In genomic region chr10:89281606-89282395, GRCh38 we compare ENCODE assay signal across 1 cellular context.
TF ChIP-seq lines count a peak whose summit lies in the region.

No MANE protein-coding gene starts in this region.

TF ChIP-seq in A549, 52 proteins besides CTCF, POLR2A, EP300 and RAD21 (continued from another document):
- TF ChIP-seq HMGXB4 (CRISPR knock-in tag; IDR thresholded peaks at IDR 0.05; ENCODE audit: borderline replicate concordance), result no peak
